In genomic region chr1:203054184-203054583, GRCh38 we compare ENCODE assay signal across 31 cellular contexts. TPM values are rescaled to one million over a fixed set of nuclear protein-coding genes. Genes with fewer than 3 reads are reported as not detected.
"Had no signal": no experiment of that assay in that cellular context is flagged by ENCODE, and none has a peak within 500 bp of the region (broad histone marks: within the 10 kb centered on the region; RNA-seq: fewer than 3 reads in every experiment).

No MANE protein-coding gene starts in this region.

- H3K27ac ChIP-seq: SJSA1 had no signal

- H3K4me1 ChIP-seq: SJSA1 had no signal

- H3K36me3 ChIP-seq: SJSA1 had no signal

- H3K4me3 Mint-ChIP-seq: activated B cell treated with CpG ODN at 0.5 μM for 24 hours; activated CD4-positive, alpha-beta T cell treated with anti-CD3 and anti-CD28 coated beads, Interleukin-2, amount 10 ng/mL, durations not matched to agents 24 days and 14 days; activated CD8-positive, alpha-beta memory T cell treated with anti-CD3 and anti-CD28 coated beads, Interleukin-2, amount 10 ng/mL, durations not matched to agents 7 days and 5 days; activated naive CD8-positive, alpha-beta T cell; activated T-cell treated with anti-CD3 and anti-CD28 coated beads, Interleukin-2, amount 50 U/mL, for 24 hours; activated T-helper 1 cell treated with anti-CD3 and anti-CD28 coated beads, Interleukin-12 subunit alpha, Interleukin-12 subunit beta, Interleukin-2, Interleukin-4 antibody, amounts not matched to agents 30 ng/mL and 10 ng/mL and 1 ng/mL, durations not matched to agents 14 hours and 24 hours and 36 hours; brain; central memory CD8-positive, alpha-beta T cell; T-helper 17 cell had no signal

- DNase-seq: activated B cell treated with CpG ODN at 0.5 μM for 24 hours; activated CD4-positive, alpha-beta T cell treated with anti-CD3 and anti-CD28 coated beads for 1 hour; activated CD4-positive, alpha-beta T cell treated with anti-CD3 and anti-CD28 coated beads, Interleukin-2, amount 10 ng/mL, durations not matched to agents 24 days and 14 days; activated CD4-positive, alpha-beta T cell treated with anti-CD3 and anti-CD28 coated beads, Interleukin-2, amount 50 U/mL, for 48 hours; activated CD8-positive, alpha-beta memory T cell treated with anti-CD3 and anti-CD28 coated beads, Interleukin-2, amount 10 ng/mL, durations not matched to agents 7 days and 5 days; activated effector memory CD4-positive, alpha-beta T cell treated with anti-CD3 and anti-CD28 coated beads, Interleukin-2, amount 50 U/mL, for 16 hours; activated naive CD4-positive, alpha-beta T cell treated with Interleukin-2 at 50 U/mL for 16 hours; activated T-cell treated with anti-CD3 and anti-CD28 coated beads, Interleukin-2, amount 50 U/mL, for 24 hours; amygdala; Kasumi-1; NCI-H1048; NCI-H1417; NCI-H1930; NCI-H2171; NCI-H2227 treated with DMSO at 0.1 percent for 48 hours; NCI-H526 treated with DMSO at 0.1 percent for 48 hours; NCI-H82; OCI-M1; Right ventricle myocardium superior; RPMI8226; T-helper 17 cell; T-helper 9 cell had no signal

- H3K27me3 Mint-ChIP-seq: activated CD4-positive, alpha-beta T cell treated with anti-CD3 and anti-CD28 coated beads, Interleukin-2, amount 10 ng/mL, durations not matched to agents 24 days and 14 days had no signal

- H3K9me3 Mint-ChIP-seq: activated B cell treated with CpG ODN at 0.5 μM for 24 hours; activated CD4-positive, alpha-beta T cell treated with anti-CD3 and anti-CD28 coated beads, Interleukin-2, amount 10 ng/mL, durations not matched to agents 24 days and 14 days; activated T-cell treated with anti-CD3 and anti-CD28 coated beads, Interleukin-2, amount 50 U/mL, for 24 hours; activated T-helper 1 cell treated with anti-CD3 and anti-CD28 coated beads, Interleukin-12 subunit alpha, Interleukin-12 subunit beta, Interleukin-2, Interleukin-4 antibody, amounts not matched to agents 30 ng/mL and 10 ng/mL and 1 ng/mL, durations not matched to agents 14 hours and 24 hours and 36 hours; brain; central memory CD8-positive, alpha-beta T cell had no signal

- H3K4me3 ChIP-seq: SJSA1 had no signal

- ATAC-seq: activated CD8-positive, alpha-beta memory T cell treated with anti-CD3 and anti-CD28 coated beads, Interleukin-2, amount 10 ng/mL, durations not matched to agents 7 days and 5 days; Panc1; SK-N-SH treated with all-trans-retinoic acid at 6 μM for 48 hours; T-helper 17 cell had no signal

- H3K4me1 Mint-ChIP-seq: activated B cell treated with CpG ODN at 0.5 μM for 24 hours; activated CD4-positive, alpha-beta T cell treated with anti-CD3 and anti-CD28 coated beads, Interleukin-2, amount 10 ng/mL, durations not matched to agents 24 days and 14 days; activated CD8-positive, alpha-beta memory T cell treated with anti-CD3 and anti-CD28 coated beads, Interleukin-2, amount 10 ng/mL, durations not matched to agents 7 days and 5 days; central memory CD8-positive, alpha-beta T cell had no signal

- H3K27ac Mint-ChIP-seq: activated B cell treated with CpG ODN at 0.5 μM for 24 hours; activated CD4-positive, alpha-beta T cell treated with anti-CD3 and anti-CD28 coated beads, Interleukin-2, amount 10 ng/mL, durations not matched to agents 24 days and 14 days; activated CD8-positive, alpha-beta memory T cell treated with anti-CD3 and anti-CD28 coated beads, Interleukin-2, amount 10 ng/mL, durations not matched to agents 7 days and 5 days; activated naive CD8-positive, alpha-beta T cell; activated T-cell treated with anti-CD3 and anti-CD28 coated beads, Interleukin-2, amount 50 U/mL, for 24 hours; activated T-helper 1 cell treated with anti-CD3 and anti-CD28 coated beads, Interleukin-12 subunit alpha, Interleukin-12 subunit beta, Interleukin-2, Interleukin-4 antibody, amounts not matched to agents 30 ng/mL and 10 ng/mL and 1 ng/mL, durations not matched to agents 14 hours and 24 hours and 36 hours; T-helper 17 cell had no signal

- H3K36me3 Mint-ChIP-seq: activated CD8-positive, alpha-beta memory T cell treated with anti-CD3 and anti-CD28 coated beads, Interleukin-2, amount 10 ng/mL, durations not matched to agents 7 days and 5 days; activated naive CD8-positive, alpha-beta T cell had no signal

- H3K9me3 ChIP-seq: SJSA1 had no signal

RNA-seq across cellular contexts. Expression of gene PPFIA4, which starts 27.9 kb away (rescaled TPM):
- total RNA-seq: SJSA1 had no signal

RNA-seq across cellular contexts. Expression of gene MYOG, which starts 31.6 kb away (rescaled TPM):
- total RNA-seq: activated B cell treated with CpG ODN at 0.5 μM for 24 hours; activated CD4-positive, alpha-beta T cell treated with anti-CD3 and anti-CD28 coated beads, Interleukin-2, amount 10 ng/mL, durations not matched to agents 24 days and 14 days; activated CD8-positive, alpha-beta memory T cell treated with anti-CD3 and anti-CD28 coated beads, Interleukin-2, amount 10 ng/mL, durations not matched to agents 7 days and 5 days; activated T-helper 1 cell treated with anti-CD3 and anti-CD28 coated beads, Interleukin-12 subunit alpha, Interleukin-12 subunit beta, Interleukin-2, Interleukin-4 antibody, amounts not matched to agents 30 ng/mL and 10 ng/mL and 1 ng/mL, durations not matched to agents 14 hours and 24 hours and 36 hours; astrocyte; NCI-H460; Right ventricle myocardium superior; SJSA1; T-helper 17 cell had no signal
